ENCODE assay signal across 8 cellular contexts in the genomic region with DNA sequence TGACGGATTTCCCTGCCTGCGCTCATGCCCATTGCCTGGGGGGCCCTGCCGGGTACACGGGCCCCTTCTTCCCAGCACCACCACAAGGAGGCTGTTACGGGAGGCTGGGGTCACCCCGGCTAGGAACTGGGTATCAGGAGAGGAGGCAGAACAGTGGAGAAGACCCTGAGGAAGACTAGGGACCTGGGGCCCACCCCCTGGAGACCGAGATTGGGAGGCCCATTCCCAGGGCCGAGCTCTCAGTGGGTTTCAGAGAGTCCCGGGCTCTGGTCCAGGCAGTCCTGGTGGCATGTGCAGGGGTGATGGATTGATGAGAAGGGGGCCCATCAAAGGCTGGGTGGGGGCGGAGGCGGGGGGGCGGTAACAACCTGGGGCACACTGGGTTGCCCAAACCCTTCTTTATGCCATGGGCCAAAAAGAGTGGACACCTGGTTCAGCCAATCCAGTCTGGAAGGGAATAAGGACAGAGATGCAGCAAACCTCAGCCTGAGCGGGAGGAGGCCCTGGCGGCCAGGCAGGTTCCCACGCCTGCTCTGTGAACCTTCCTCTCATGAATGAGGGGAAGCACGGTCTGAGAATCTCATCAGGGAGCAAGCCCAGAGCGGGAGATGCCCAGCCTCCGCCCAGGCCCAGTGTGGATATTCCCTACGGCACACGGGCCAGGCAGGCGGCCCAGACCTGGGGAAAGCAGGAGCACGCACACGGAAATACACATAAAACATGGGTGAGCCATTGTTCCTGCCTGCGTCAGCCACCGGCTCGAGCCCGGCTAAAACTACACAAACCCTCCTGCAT. TPM values are rescaled to one million over a fixed set of nuclear protein-coding genes. Genes with fewer than 3 reads are reported as not detected.
DNase-seq lines count a peak whose midpoint lies in the region; ATAC-seq, FAIRE-seq and TF ChIP-seq lines count a peak whose summit lies in the region.

No MANE protein-coding gene starts in this region.

- DNase-seq in activated naive CD8-positive, alpha-beta T cell treated with anti-CD3 and anti-CD28 coated beads, Interleukin-2, amount 50 U/mL, for 24 hours = no peak
- DNase-seq in keratinocyte (ENCODE audit: low read depth, low spot score) = no peak
- peak in 1 of 2 donors; percentile 7 for DNase-seq in stimulated activated naive CD8-positive, alpha-beta T cell treated with anti-CD3 and anti-CD28 coated beads, Interleukin-15, amount 100 ng/mL, for 72 hours
- no peak for DNase-seq in DMS53 (lab: John Stamatoyannopoulos, UW)
- DNase-seq in GM13976 (ENCODE audit: low spot score) = no peak

- H3K36me3 ChIP-seq in keratinocyte (ENCODE audit: control insufficient read depth in 2 of 2, extremely low read depth in 1 of 2, insufficient read depth in 2 of 2, low read length in 2 of 2) = no peaks in the 10 kb centered on the region

- H3K4me2 ChIP-seq in keratinocyte (ENCODE audit: control insufficient read depth, extremely low read depth, insufficient read depth, low read depth, low read length) = peak overlapping the region; percentile 98

- H3K4me3 ChIP-seq in keratinocyte (ENCODE audit: control insufficient read depth in 2 of 3, extremely low read depth in 1 of 3, insufficient read depth in 2 of 3, low read depth in 1 of 3, low read length in 3 of 3) = peak overlapping the region; percentile 51 to 83 (median 81)

- H3K4me1 Mint-ChIP-seq in activated naive CD8-positive, alpha-beta T cell treated with anti-CD3 and anti-CD28 coated beads, Interleukin-2, amount 50 U/mL, for 24 hours = peaks cover 32% of the 10 kb centered on the region
- peaks cover 27% of the 10 kb centered on the region for H3K4me1 Mint-ChIP-seq in stimulated activated naive CD8-positive, alpha-beta T cell treated with anti-CD3 and anti-CD28 coated beads, Interleukin-15, amount 100 ng/mL, for 72 hours

- H3K27ac ChIP-seq in keratinocyte (ENCODE audit: control insufficient read depth, insufficient read depth, low read length) = peak overlapping the region; percentile 64

- peaks cover 33% of the 10 kb centered on the region for H3K27me3 Mint-ChIP-seq in activated naive CD8-positive, alpha-beta T cell treated with anti-CD3 and anti-CD28 coated beads, Interleukin-2, amount 50 U/mL, for 24 hours
- H3K27me3 Mint-ChIP-seq in stimulated activated naive CD8-positive, alpha-beta T cell treated with anti-CD3 and anti-CD28 coated beads, Interleukin-15, amount 100 ng/mL, for 72 hours = peaks cover 88% of the 10 kb centered on the region

- peak overlapping the region; percentile 76 for H3K9ac ChIP-seq in keratinocyte (ENCODE audit: control insufficient read depth, extremely low read depth, insufficient read depth, low read length)

- peak overlapping the region; percentile 64 for H3K4me3 Mint-ChIP-seq in activated naive CD8-positive, alpha-beta T cell treated with anti-CD3 and anti-CD28 coated beads, Interleukin-2, amount 50 U/mL, for 24 hours
- peak overlapping the region; percentile 42 to 65 for H3K4me3 Mint-ChIP-seq in stimulated activated naive CD8-positive, alpha-beta T cell treated with anti-CD3 and anti-CD28 coated beads, Interleukin-15, amount 100 ng/mL, for 72 hours

- no peaks in the 10 kb centered on the region for H3K9me3 ChIP-seq in keratinocyte (ENCODE audit: control insufficient read depth, low read depth, low read length)

- H3K36me3 Mint-ChIP-seq in activated naive CD8-positive, alpha-beta T cell treated with anti-CD3 and anti-CD28 coated beads, Interleukin-2, amount 50 U/mL, for 24 hours (ENCODE audit: low read depth) = no peaks in the 10 kb centered on the region

- in situ Hi-C loops in GM13976 (cut with MboI; ENCODE audit: low sequenced_read_pairs, unreplicated experiment) = no loop called here

- ATAC-seq in HG03354 (IDR thresholded peaks at IDR 0.05; ENCODE audit: poor library complexity, severe bottlenecking, unreplicated experiment) = peak; percentile 9
- no peak for ATAC-seq in activated naive CD8-positive, alpha-beta T cell treated with anti-CD3 and anti-CD28 coated beads, Interleukin-2, amount 50 U/mL, for 24 hours
- ATAC-seq in stimulated activated naive CD8-positive, alpha-beta T cell treated with anti-CD3 and anti-CD28 coated beads, Interleukin-15, amount 100 ng/mL, for 72 hours = no peak
- ATAC-seq in GM21515 (IDR thresholded peaks at IDR 0.05; ENCODE audit: unreplicated experiment) = no peak
- ATAC-seq in GM21367 (IDR thresholded peaks at IDR 0.05; ENCODE audit: unreplicated experiment) = no peak

- peaks cover 18% of the 10 kb centered on the region for H3K79me2 ChIP-seq in keratinocyte (ENCODE audit: control insufficient read depth, insufficient read depth, low read length)

- H3K27me3 ChIP-seq in keratinocyte (ENCODE audit: control insufficient read depth, extremely low read depth, insufficient read depth, low read length) = no peaks in the 10 kb centered on the region

- dilution Hi-C loops in keratinocyte (cut with MboI; ENCODE audit: extremely low pct_ligation_motif_present, low sequenced_read_pairs) = no loop called here

- H2AFZ ChIP-seq in keratinocyte (ENCODE audit: control insufficient read depth, low read length) = peak overlapping the region; percentile 49

- H3K9me1 ChIP-seq in keratinocyte (ENCODE audit: control insufficient read depth, extremely low read depth, insufficient read depth, low read length) = no peaks in the 10 kb centered on the region

- no peaks in the 10 kb centered on the region for H4K20me1 ChIP-seq in keratinocyte (ENCODE audit: control insufficient read depth, extremely low read depth, insufficient read depth, low read length)

- H3K9me3 Mint-ChIP-seq in activated naive CD8-positive, alpha-beta T cell treated with anti-CD3 and anti-CD28 coated beads, Interleukin-2, amount 50 U/mL, for 24 hours = no peaks in the 10 kb centered on the region
- H3K9me3 Mint-ChIP-seq in stimulated activated naive CD8-positive, alpha-beta T cell treated with anti-CD3 and anti-CD28 coated beads, Interleukin-15, amount 100 ng/mL, for 72 hours = no peaks in the 10 kb centered on the region

- FAIRE-seq in keratinocyte (lab: Jason Lieb, UNC) = no peak

- H3K4me1 ChIP-seq in keratinocyte (ENCODE audit: control insufficient read depth, extremely low read depth, insufficient read depth, low read length) = peaks cover 33% of the 10 kb centered on the region

- TF ChIP-seq CTCF in keratinocyte (optimal IDR thresholded peaks at IDR 0.05 in 1 of 3, IDR thresholded peaks at IDR 0.05 in 1 of 3, conservative IDR thresholded peaks at IDR 0.05 in 1 of 3; ENCODE audit: extremely low read depth in 1 of 3, insufficient read depth in 2 of 3, low read length in 3 of 3) (no peak), GM13976 (IDR thresholded peaks at IDR 0.05; ENCODE audit: borderline replicate concordance, control extremely low read depth, extremely low read depth, insufficient read depth, missing control alignments) (no peak)

- H3K27ac Mint-ChIP-seq in activated naive CD8-positive, alpha-beta T cell treated with anti-CD3 and anti-CD28 coated beads, Interleukin-2, amount 50 U/mL, for 24 hours = peak overlapping the region; percentile 55
- no peak overlapping the region for H3K27ac Mint-ChIP-seq in stimulated activated naive CD8-positive, alpha-beta T cell treated with anti-CD3 and anti-CD28 coated beads, Interleukin-15, amount 100 ng/mL, for 72 hours

RNA-seq across cellular contexts. Expression of a gene that starts 0.8 kb away (rescaled TPM):
- polyA plus RNA-seq in keratinocyte = 93.6 to 158 TPM (median 112 TPM) in 3 replicates
- polyA plus RNA-seq in keratinocyte (2011; ENCODE audit: low read depth) = 34.6 TPM
- 55.1 and 60.5 TPM in 2 replicates for polyA plus RNA-seq in keratinocyte (2011; cell fraction: cytosol; rRNA removed)
- polyA plus RNA-seq in keratinocyte (2011; cell fraction: nucleus; rRNA removed) = 276 and 293 TPM in 2 replicates
- 64.5 and 83.7 TPM in 2 replicates for polyA plus RNA-seq in keratinocyte (2012; ENCODE audit: low replicate concordance)
- 128 to 202 TPM (median 140 TPM) in 3 replicates for polyA minus RNA-seq in keratinocyte
- polyA minus RNA-seq in keratinocyte (2011; cell fraction: cytosol; rRNA and poly(A)+ RNA removed) = 61.6 TPM
- polyA minus RNA-seq in keratinocyte (2011; cell fraction: nucleus; rRNA and poly(A)+ RNA removed) = 165 and 259 TPM in 2 replicates

RNA-seq across cellular contexts. Expression of a gene that starts 29.1 kb away (rescaled TPM):
- 38.3 to 81.8 TPM (median 79.3 TPM) in 3 replicates for polyA plus RNA-seq in keratinocyte
- polyA plus RNA-seq in keratinocyte (2011; ENCODE audit: low read depth) = 25.2 TPM
- 78.0 and 173 TPM in 2 replicates for polyA plus RNA-seq in keratinocyte (2011; cell fraction: cytosol; rRNA removed)
- polyA plus RNA-seq in keratinocyte (2011; cell fraction: nucleus; rRNA removed) = 81.9 and 115 TPM in 2 replicates
- polyA plus RNA-seq in keratinocyte (2012; ENCODE audit: low replicate concordance) = 50.9 and 113 TPM in 2 replicates
- polyA minus RNA-seq in keratinocyte = 44.2 to 86.3 TPM (median 59.6 TPM) in 3 replicates
- 134 TPM for polyA minus RNA-seq in keratinocyte (2011; cell fraction: cytosol; rRNA and poly(A)+ RNA removed)
- polyA minus RNA-seq in keratinocyte (2011; cell fraction: nucleus; rRNA and poly(A)+ RNA removed) = 36.9 and 40.3 TPM in 2 replicates
